Comparison of ENCODE assay signal across 16 cellular contexts in genomic region chrX:70505451-70505841, GRCh38.
DNase-seq lines count a peak whose midpoint lies in the region; ATAC-seq, FAIRE-seq and TF ChIP-seq lines count a peak whose summit lies in the region.
"Had no signal": no experiment of that assay in that cellular context is flagged by ENCODE, and none has a peak within 500 bp of the region (broad histone marks: within the 10 kb centered on the region; RNA-seq: fewer than 3 reads in every experiment).

No MANE protein-coding gene starts in this region.

- H3K4me3 ChIP-seq in H1 (ENCODE audit: extremely low read depth in 1 of 4, insufficient read depth in 2 of 4, low read depth in 3 of 4, low read length in 4 of 4) = no peak overlapping the region
- H3K4me3 ChIP-seq: SJSA1 had no signal

- POLR2A ChIA-PET in CD4-positive, alpha-beta T cell (lab: Charles Lee) = no interaction called here
- POLR2A ChIA-PET in WTC11 (lab: Charles Lee) = no interaction called here
- POLR2A ChIA-PET in H1 (lab: Charles Lee; ENCODE audit: partially characterized antibody) = interaction anchor here (0.6 to 1.8 kb wide), 8 partner anchors 25 to 159 kb away, joined by 3 to 7 read pairs (median 4); partner anchors contain the start of gene GDPD2

- no peak overlapping the region for H2BK120ac ChIP-seq in H1 (replicated peaks; ENCODE audit: low read depth, low read length)

- no peaks in the 10 kb centered on the region for H3K27me3 Mint-ChIP-seq in CD4-positive, alpha-beta T cell
- H3K27me3 Mint-ChIP-seq in Calu3 (ENCODE audit: unreplicated experiment) (no peaks in the 10 kb centered on the region), WTC11 (ENCODE audit: low read depth) (no peaks in the 10 kb centered on the region; the same call in 1 of the 2 replicates)

- H3K4me2 ChIP-seq in H1 (ENCODE audit: insufficient read depth in 1 of 2, low read depth in 2 of 2, low read length in 2 of 2) = no peak overlapping the region
- H3K4me2 ChIP-seq: KMS-11 had no signal

- WGBS in H1 (ENCODE audit: extremely low coverage in 1 of 2, insufficient coverage in 1 of 2, insufficient read length in 1 of 2, insufficient replicate concordance in 2 of 2, low coverage in 1 of 2, low lambda C conversion rate in 2 of 2, missing lambda C conversion rate in 1 of 2), 2 experiments = 51% methylated on average over 4 of the region's 4 CpGs; no CpG with 5 or more reads in 1 of the 2 experiments

- TF ChIP-seq CTCF in CD4-positive, alpha-beta T cell (IDR thresholded peaks at IDR 0.05) = no peak
- TF ChIP-seq CTCF in Calu3 (IDR thresholded peaks at IDR 0.05; ENCODE audit: unreplicated experiment) (no peak), WTC11 (IDR thresholded peaks at IDR 0.05) (no peak), H1 (IDR thresholded peaks at IDR 0.05; ENCODE audit: control extremely low read depth in 1 of 3, insufficient read depth in 1 of 3, low read depth in 1 of 3, low read length in 3 of 3) (no peak)

- DNase-seq in CD4-positive, alpha-beta T cell = no peak
- DNase-seq in Calu3 = no peak
- no peak for DNase-seq in WTC11 (ENCODE audit: low spot score)
- DNase-seq in H1 (ENCODE audit: low read depth in 1 of 2, low spot score in 2 of 2) = no peak
- no peak for DNase-seq in NCI-H345 treated with DMSO at 0.1 percent for 48 hours (lab: John Stamatoyannopoulos, UW; ENCODE audit: unreplicated experiment)
- DNase-seq: NCI-H1436, NCI-H2029 treated with DMSO at 0.1 percent for 48 hours, NCI-H510A, NCI-H774 had no signal

- no peak overlapping the region for H3K56ac ChIP-seq in H1 (replicated peaks; ENCODE audit: insufficient read length, low read depth, low read length)

- no peaks in the 10 kb centered on the region for H3K9me3 ChIP-seq in CD4-positive, alpha-beta T cell (ENCODE audit: control insufficient read depth, low read length)
- no peaks in the 10 kb centered on the region for H3K9me3 ChIP-seq in H1 (ENCODE audit: insufficient read depth in 2 of 2, low read depth in 1 of 2, low read length in 1 of 2)
- H3K9me3 ChIP-seq: SJSA1 had no signal

- no peak for TF ChIP-seq RAD21 in H1 (IDR thresholded peaks at IDR 0.05 in 1 of 2, conservative IDR thresholded peaks at IDR 0.05 in 1 of 2; ENCODE audit: low read depth in 2 of 2, low read length in 2 of 2)

- H2BK12ac ChIP-seq in H1 (ENCODE audit: low read depth, low read length) = no peak overlapping the region

- H4K91ac ChIP-seq in H1 (replicated peaks; ENCODE audit: insufficient read length, low read length) = no peak overlapping the region

- TF ChIP-seq EP300 in H1 (IDR thresholded peaks at IDR 0.05; ENCODE audit: borderline replicate concordance in 1 of 2, low read depth in 2 of 2, low read length in 2 of 2) = no peak

- no peak overlapping the region for H3K9ac ChIP-seq in H1 (replicated peaks in 1 of 4; ENCODE audit: extremely low read depth in 1 of 4, low read depth in 3 of 4, low read length in 3 of 4)
- H3K9ac ChIP-seq: KMS-11 had no signal

- H2AFZ ChIP-seq in H1 (ENCODE audit: low read length) = no peak overlapping the region

- H3K27me3 ChIP-seq in CD4-positive, alpha-beta T cell (ENCODE audit: control insufficient read depth, insufficient read depth, low read length) = no peaks in the 10 kb centered on the region
- H3K27me3 ChIP-seq in H1 (replicated peaks in 1 of 4; ENCODE audit: control insufficient read depth in 3 of 4, extremely low read depth in 1 of 4, insufficient read depth in 3 of 4, low read length in 3 of 4) = no peaks in the 10 kb centered on the region
- H3K27me3 ChIP-seq: SJSA1 had no signal

- H3K4me1 ChIP-seq in H1 (replicated peaks in 1 of 4; ENCODE audit: control insufficient read depth in 3 of 4, insufficient read depth in 4 of 4, low read length in 3 of 4) = peaks cover 0 to 4% (median 1%) of the 10 kb centered on the region in 4 experiments; a peak in 3 of 7 replicates

- H3K14ac ChIP-seq in H1 (ENCODE audit: insufficient read length) = no peak overlapping the region

- H3K79me1 ChIP-seq in H1 (ENCODE audit: low read depth, low read length) = no peaks in the 10 kb centered on the region

- H3K9me3 Mint-ChIP-seq in CD4-positive, alpha-beta T cell = no peaks in the 10 kb centered on the region
- peaks cover 2% of the 10 kb centered on the region for H3K9me3 Mint-ChIP-seq in Calu3 (ENCODE audit: low read depth, unreplicated experiment)
- no peaks in the 10 kb centered on the region for H3K9me3 Mint-ChIP-seq in WTC11

- H3K18ac ChIP-seq in H1 (ENCODE audit: extremely low read depth, low read length) = no peak overlapping the region

- H3K4me1 Mint-ChIP-seq in CD4-positive, alpha-beta T cell (ENCODE audit: low read depth) = peaks cover 10% of the 10 kb centered on the region
- H3K4me1 Mint-ChIP-seq in Calu3 (ENCODE audit: low read depth, unreplicated experiment) (peaks cover 29% of the 10 kb centered on the region), WTC11 (peaks cover 35% of the 10 kb centered on the region)

- peaks cover 4 to 43% (median 14%) of the 10 kb centered on the region in 4 experiments; a peak in 6 of 8 replicates for H3K36me3 ChIP-seq in H1 (ENCODE audit: control insufficient read depth in 2 of 4, insufficient read depth in 4 of 4, low read length in 3 of 4)
- H3K36me3 ChIP-seq: SJSA1 had no signal

- H3K4me3 Mint-ChIP-seq in CD4-positive, alpha-beta T cell = no peak overlapping the region
- H3K4me3 Mint-ChIP-seq in Calu3 (ENCODE audit: low read depth, unreplicated experiment) (no peak overlapping the region), WTC11 (no peak overlapping the region)
- H3K4me3 Mint-ChIP-seq: CD14-positive monocyte had no signal

- H3K79me2 ChIP-seq in H1 (ENCODE audit: control insufficient read depth in 1 of 2, insufficient read depth in 2 of 2, low read length in 2 of 2) = no peaks in the 10 kb centered on the region

- intact Hi-C loops in CD4-positive, alpha-beta T cell (cut with DNase I, micrococcal nuclease) = no loop called here
- intact Hi-C loops in Calu3 (cut with micrococcal nuclease; ENCODE audit: unreplicated experiment) = no loop called here

- H3K23ac ChIP-seq in H1 (ENCODE audit: insufficient read length) = no peak overlapping the region

- no peaks in the 10 kb centered on the region for H3K23me2 ChIP-seq in H1 (ENCODE audit: low read depth, low read length)

- H2BK15ac ChIP-seq in H1 (ENCODE audit: low read length) = no peak overlapping the region

- no TSS peak for BruUV-seq in Calu3 (replicated peaks; lab: Mats Ljungman, UMichigan)

- peaks cover 0 to 5% of the 10 kb centered on the region in 2 experiments for H4K20me1 ChIP-seq in H1 (replicated peaks in 1 of 2; ENCODE audit: control insufficient read depth in 1 of 2, insufficient read depth in 2 of 2, low read length in 2 of 2)

- no peak overlapping the region for H4K5ac ChIP-seq in H1 (ENCODE audit: insufficient read length, low read depth, low read length)

- peaks cover 12% of the 10 kb centered on the region for H3K36me3 Mint-ChIP-seq in CD4-positive, alpha-beta T cell (ENCODE audit: low read depth)
- H3K36me3 Mint-ChIP-seq in Calu3 (ENCODE audit: insufficient read depth, unreplicated experiment) = peaks cover 15% of the 10 kb centered on the region
- H3K36me3 Mint-ChIP-seq in WTC11 = peaks cover 16% of the 10 kb centered on the region
- H3K36me3 Mint-ChIP-seq: CD14-positive monocyte had no signal

- H2AK5ac ChIP-seq in H1 (ENCODE audit: low read depth, low read length) = no peak overlapping the region

- H3K27ac ChIP-seq in CD4-positive, alpha-beta T cell (ENCODE audit: low read depth, low read length) = no peak overlapping the region
- no peak overlapping the region for H3K27ac ChIP-seq in H1 (ENCODE audit: low read depth, low read length)
- H3K27ac ChIP-seq: KMS-11, SJSA1 had no signal

- FAIRE-seq in H1 (lab: Jason Lieb, UNC) = peak; percentile 79
- FAIRE-seq: HepG2 had no signal

- H2BK20ac ChIP-seq in H1 (ENCODE audit: low read length) = no peak overlapping the region

- no peak for TF ChIP-seq POLR2A in H1 (IDR thresholded peaks at IDR 0.05; ENCODE audit: control extremely low read depth in 1 of 2, low read depth in 2 of 2, low read length in 2 of 2)

- no peak overlapping the region for H2BK5ac ChIP-seq in H1 (ENCODE audit: low read depth, low read length)

- peak overlapping the region; percentile 36 for H3K27ac Mint-ChIP-seq in CD4-positive, alpha-beta T cell
- H3K27ac Mint-ChIP-seq in Calu3 (ENCODE audit: unreplicated experiment) (peak overlapping the region; percentile 27), WTC11 (no peak overlapping the region)

- H4K8ac ChIP-seq in H1 (ENCODE audit: extremely low read depth, insufficient read depth, low read length) = no peak overlapping the region

- no peak for ATAC-seq in CD4-positive, alpha-beta T cell (ENCODE audit: poor library complexity)
- ATAC-seq in WTC11 = peak; percentile 62
- no peak for ATAC-seq in HG02642 (IDR thresholded peaks at IDR 0.05; ENCODE audit: poor library complexity, unreplicated experiment)
- no peak for ATAC-seq in HG03095 (IDR thresholded peaks at IDR 0.05; ENCODE audit: unreplicated experiment)
- ATAC-seq: HCT116, HepG2 had no signal

- CTCF ChIA-PET in CD4-positive, alpha-beta T cell (lab: Charles Lee) = no interaction called here
- CTCF ChIA-PET in Calu3 (lab: Charles Lee) (interaction anchor here (1.0 kb wide), 1 partner anchor 25 kb away, joined by 3 read pairs; no protein-coding TSS in a partner anchor), WTC11 (lab: Charles Lee) (interaction anchor here (0.9 to 2.1 kb wide), 4 partner anchors 28 to 159 kb away, joined by 3 to 13 read pairs (median 4); no protein-coding TSS in a partner anchor), H1 (lab: Charles Lee; ENCODE audit: partially characterized antibody) (interaction anchor here (0.7 to 1.2 kb wide), 6 partner anchors 10 to 160 kb away, joined by 3 to 5 read pairs (median 3); no protein-coding TSS in a partner anchor)

- H3K4ac ChIP-seq in H1 (replicated peaks; ENCODE audit: insufficient read length, low read depth, low read length) = no peak overlapping the region

TF ChIP-seq in WTC11, 78 proteins besides CTCF, POLR2A, EP300 and RAD21:
- no peak for TF ChIP-seq E2F5 (CRISPR knock-in tag; IDR thresholded peaks at IDR 0.05)
- TF ChIP-seq ATF1 (CRISPR knock-in tag; IDR thresholded peaks at IDR 0.05) = no peak

TF ChIP-seq in H1, 55 proteins besides CTCF, POLR2A, EP300 and RAD21 (continues in another document):
- TF ChIP-seq TEAD4 (IDR thresholded peaks at IDR 0.05; ENCODE audit: low read depth, low read length) = no peak
- no peak for TF ChIP-seq SIN3A (conservative IDR thresholded peaks at IDR 0.05 in 1 of 2, IDR thresholded peaks at IDR 0.05 in 1 of 2; ENCODE audit: low read depth in 1 of 2, low read length in 2 of 2)
- no peak for TF ChIP-seq KDM1A (IDR thresholded peaks at IDR 0.05; ENCODE audit: borderline replicate concordance, low read length)
- TF ChIP-seq ZNF274 (IDR thresholded peaks at IDR 0.05; ENCODE audit: borderline replicate concordance, extremely low read depth, low read length) = no peak
- TF ChIP-seq SUZ12 (IDR thresholded peaks at IDR 0.05; ENCODE audit: low read length) = no peak
- no peak for TF ChIP-seq ATF3 (IDR thresholded peaks at IDR 0.05; ENCODE audit: insufficient read depth, low read depth, low read length)
- no peak for TF ChIP-seq KDM5A (IDR thresholded peaks at IDR 0.05; ENCODE audit: low read length)
- TF ChIP-seq FOSL1 (IDR thresholded peaks at IDR 0.05; ENCODE audit: insufficient read depth, low read depth, low read length) = no peak
